In the genomic region with DNA sequence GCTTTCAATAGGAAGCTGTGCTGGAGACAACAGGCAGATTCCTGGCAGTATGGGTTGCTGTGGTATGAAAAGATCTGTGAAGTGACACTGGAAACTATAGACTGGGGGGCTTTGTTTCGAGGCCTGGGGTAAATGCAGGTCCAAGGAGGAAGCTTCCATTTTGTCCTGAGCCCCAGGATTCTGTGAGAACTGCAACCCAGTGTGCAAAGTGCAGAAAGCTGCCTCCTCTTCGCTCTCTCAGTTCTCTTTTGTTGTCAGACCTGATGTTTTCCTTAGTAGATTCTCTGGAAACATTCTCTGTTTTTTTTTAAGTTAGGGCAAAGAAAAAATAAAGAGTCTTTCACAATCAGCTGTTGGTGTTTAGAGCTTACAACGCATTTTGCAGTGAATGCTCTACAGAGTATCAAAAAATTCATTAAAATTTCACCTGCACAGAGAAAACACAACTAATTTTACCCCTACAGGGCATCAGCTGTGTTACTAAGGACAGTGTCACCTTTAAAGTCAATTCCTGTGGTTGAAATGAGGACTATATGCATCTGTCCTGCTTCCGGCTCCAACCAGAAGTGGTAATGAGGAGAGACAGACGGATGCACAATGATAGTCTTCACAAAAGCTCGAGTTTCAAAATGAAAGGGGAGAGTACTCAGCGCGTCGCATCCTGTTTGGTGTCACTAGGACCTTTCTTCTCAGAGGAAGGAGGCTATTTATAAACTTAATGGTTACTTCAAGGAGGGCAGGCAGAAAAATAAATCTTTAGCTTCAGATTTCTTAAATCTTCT, we compare ENCODE assay signal across 8 cellular contexts.
DNase-seq lines count a peak whose midpoint lies in the region; ATAC-seq and TF ChIP-seq lines count a peak whose summit lies in the region.

No MANE protein-coding gene starts in this region.

- H3K9me3 ChIP-seq in A673 (ENCODE audit: low read depth, low read length, poor library complexity, severe bottlenecking) (no peaks in the 10 kb centered on the region), GM23248 (ENCODE audit: low read depth) (no peaks in the 10 kb centered on the region)

- no peak overlapping the region for H3K4me2 ChIP-seq in GM23248 (ENCODE audit: unreplicated experiment)

- intact Hi-C loops in A673 (cut with micrococcal nuclease; ENCODE audit: unreplicated experiment), result no loop called here

- no peaks in the 10 kb centered on the region for H4K20me1 ChIP-seq in GM23248 (ENCODE audit: insufficient read depth)

- H3K4me1 ChIP-seq in A673 (ENCODE audit: insufficient read depth, low read length, poor library complexity, severe bottlenecking) (peaks cover 55% of the 10 kb centered on the region), GM23248 (ENCODE audit: insufficient read depth) (no peaks in the 10 kb centered on the region)

- CTCF ChIA-PET in A673 (lab: Charles Lee), result interaction anchor here (0.6 kb wide), 1 partner anchor 206 kb away, joined by 3 read pairs; no protein-coding TSS in a partner anchor

- no peak overlapping the region for H2AFZ ChIP-seq in GM23248

- ATAC-seq in GM19023 (IDR thresholded peaks at IDR 0.05; ENCODE audit: unreplicated experiment) (peak; percentile 92), HG03097 (IDR thresholded peaks at IDR 0.05; ENCODE audit: low FRiP score, unreplicated experiment) (peak; percentile 96)
- peak; percentile 93 for ATAC-seq in activated CD4-positive, CD25-positive, alpha-beta regulatory T cell treated with anti-CD3 and anti-CD28 coated beads, Interleukin-2, amount 50 U/mL, for 24 hours

- no peaks in the 10 kb centered on the region for H3K79me2 ChIP-seq in GM23248 (ENCODE audit: insufficient read depth)

- no peak overlapping the region for H3K9ac ChIP-seq in GM23248

- BruUV-seq in A673 (replicated peaks; lab: Mats Ljungman, UMichigan), result no TSS peak

- in situ Hi-C loops in GM23248 (cut with MboI), result no loop called here

- H3K4me3 ChIP-seq in A673 (ENCODE audit: low read depth, low read length, poor library complexity, severe bottlenecking), result peak overlapping the region; percentile 19
- no peak overlapping the region for H3K4me3 ChIP-seq in GM23248

- H3K36me3 ChIP-seq in A673 (ENCODE audit: insufficient read depth, low read length, poor library complexity, severe bottlenecking), result no peaks in the 10 kb centered on the region
- H3K36me3 ChIP-seq in GM23248 (ENCODE audit: low read depth), result no peaks in the 10 kb centered on the region

- H3F3A ChIP-seq in GM23248 (ENCODE audit: insufficient read depth), result no peaks in the 10 kb centered on the region

- POLR2A ChIA-PET in A673 (lab: Charles Lee; ENCODE audit: low non-redundant PET), result no interaction called here

- H3K27ac ChIP-seq in A673 (ENCODE audit: low read depth, low read length, poor library complexity, severe bottlenecking) (peak overlapping the region; percentile 59), GM23248 (no peak overlapping the region)

- TF ChIP-seq CTCF in A673 (conservative IDR thresholded peaks at IDR 0.05; ENCODE audit: low read depth, low read length), result no peak

- 90 to 91% methylated on average over 9 of the region's 9 CpGs for WGBS in GM23248 (ENCODE audit: low coverage in 1 of 2, low lambda C conversion rate in 2 of 2, missing lambda C conversion rate in 2 of 2), 2 experiments

- H3K9me2 ChIP-seq in GM23248 (ENCODE audit: insufficient read depth), result no peaks in the 10 kb centered on the region

- H3K27me3 ChIP-seq in A673 (replicated peaks; ENCODE audit: insufficient read depth, low read depth, low read length, poor library complexity) (no peaks in the 10 kb centered on the region), GM23248 (replicated peaks; ENCODE audit: insufficient read depth) (no peaks in the 10 kb centered on the region)

- peak; percentile 72 for DNase-seq in A673 (ENCODE audit: low spot score)
- peak; percentile 63 for DNase-seq in globus pallidus (ENCODE audit: low spot score)
- DNase-seq in stimulated activated CD8-positive, alpha-beta memory T cell treated with anti-CD3 and anti-CD28 coated beads, Interleukin-7, amount 100 ng/mL, for 1 hour (ENCODE audit: low read depth in 2 of 2), result peak; percentile 4 to 7
- DNase-seq in NCI-H1105 treated with DMSO at 0.1 percent for 48 hours (lab: John Stamatoyannopoulos, UW), result no peak
- no peak for DNase-seq in GM23248

Comparison
In these comparisons a context has a peak if more than half of its experiments do, and no peak if none do; other contexts are left out.
1. DNase-seq: peak in A673 (single experiment), globus pallidus (single experiment) and stimulated activated CD8-positive, alpha-beta memory T cell treated with anti-CD3 and anti-CD28 coated beads, Interleukin-7, amount 100 ng/mL, for 1 hour (2 of 2); none in NCI-H1105 treated with DMSO at 0.1 percent for 48 hours (single experiment) and GM23248 (single experiment).
2. Peak in every context shown above with its lines, with median percentiles within 50 percentile points of each other: ATAC-seq.